21 cellular contexts compared by ENCODE assay signal in the genomic region with DNA sequence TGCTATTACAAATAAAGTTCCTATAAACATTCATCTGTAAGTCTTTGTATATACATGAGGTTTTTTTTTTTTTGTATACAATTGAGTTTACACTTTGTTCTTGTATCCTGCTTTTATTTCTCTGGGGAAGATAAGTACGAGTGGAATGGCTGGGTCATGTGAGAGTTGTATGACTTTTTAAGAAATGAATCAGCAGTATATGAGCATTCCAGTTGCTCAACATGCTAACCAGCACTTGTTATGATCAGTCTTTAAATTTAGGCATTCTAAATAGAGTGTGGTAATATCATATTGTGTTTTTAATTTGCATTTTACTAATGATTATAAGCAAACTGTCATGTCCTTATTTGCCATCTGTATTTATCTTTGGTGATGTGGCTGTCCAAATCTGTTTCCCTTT. TPM values are rescaled to one million over a fixed set of nuclear protein-coding genes. Genes with fewer than 3 reads are reported as not detected.
DNase-seq lines count a peak whose midpoint lies in the region; ATAC-seq and TF ChIP-seq lines count a peak whose summit lies in the region.
"Had no signal": no experiment of that assay in that cellular context is flagged by ENCODE, and none has a peak within 500 bp of the region (broad histone marks: within the 10 kb centered on the region; RNA-seq: fewer than 3 reads in every experiment).

No MANE protein-coding gene starts in this region.

- peaks cover 3% of the 10 kb centered on the region for H3K27me3 Mint-ChIP-seq in nephron progenitor cell (ENCODE audit: low read depth, poor library complexity)
- H3K27me3 Mint-ChIP-seq: CD4-positive, CD25-positive, alpha-beta regulatory T cell; natural killer cell treated with Interleukin-12 subunit alpha and Interleukin-12 subunit beta and Interleukin-15 and Interleukin-18, amount 100 ng/mL, for 72 hours had no signal

- no peak for ATAC-seq in stimulated activated effector memory CD8-positive, alpha-beta T cell treated with anti-CD3 and anti-CD28 coated beads, Interleukin-12 subunit alpha, Interleukin-12 subunit beta, amount 100 ng/mL, for 72 hours
- ATAC-seq: gastroesophageal sphincter; natural killer cell treated with Interleukin-12 subunit alpha and Interleukin-12 subunit beta and Interleukin-15 and Interleukin-18, amount 100 ng/mL, for 72 hours; sciatic nerve had no signal

- H3K4me1 Mint-ChIP-seq in stimulated activated effector memory CD8-positive, alpha-beta T cell treated with anti-CD3 and anti-CD28 coated beads, Interleukin-12 subunit alpha, Interleukin-12 subunit beta, amount 100 ng/mL, for 72 hours, result peaks cover 19% of the 10 kb centered on the region
- H3K4me1 Mint-ChIP-seq in nephron progenitor cell, result no peaks in the 10 kb centered on the region
- H3K4me1 Mint-ChIP-seq: endodermal cell had no signal

- DNase-seq in A172 (ENCODE audit: low spot score), result peak; percentile 19
- peak; percentile 25 for DNase-seq in HS-5 (ENCODE audit: low read depth)
- DNase-seq in astrocyte of the spinal cord (ENCODE audit: low read depth, low spot score), result peak; percentile 22
- peak; percentile 74 for DNase-seq in fibroblast of pulmonary artery (ENCODE audit: low read depth)
- DNase-seq in stimulated activated effector memory CD8-positive, alpha-beta T cell treated with anti-CD3 and anti-CD28 coated beads, Interleukin-12 subunit alpha, Interleukin-12 subunit beta, amount 100 ng/mL, for 72 hours (ENCODE audit: low spot score in 2 of 2), result no peak
- no peak for DNase-seq in NCI-H524 (lab: John Stamatoyannopoulos, UW)
- DNase-seq in nephron progenitor cell, result no peak
- DNase-seq in NOMO-1 (lab: John Stamatoyannopoulos, UW; ENCODE audit: unreplicated experiment in 2 of 2), result no peak
- DNase-seq: activated CD4-positive, alpha-beta T cell treated with anti-CD3 and anti-CD28 coated beads, Interleukin-2, amount 50 U/mL, for 1 hour; activated CD8-positive, alpha-beta memory T cell treated with anti-CD3 and anti-CD28 coated beads, Interleukin-2, amount 50 U/mL, for 48 hours; activated gamma-delta T cell treated with Interleukin-2 at 50 U/mL for 16 hours; amygdala; CD4-positive, CD25-positive, alpha-beta regulatory T cell; colonic mucosa; DMS53; endodermal cell; stimulated activated naive CD4-positive, alpha-beta T cell had no signal

- H3K4me3 ChIP-seq in astrocyte of the spinal cord (ENCODE audit: low read depth, low read length) (no peak overlapping the region), fibroblast of pulmonary artery (replicated peaks; ENCODE audit: low read depth, low read length) (no peak overlapping the region)
- H3K4me3 ChIP-seq: colonic mucosa, gastroesophageal sphincter had no signal

- H3K27ac Mint-ChIP-seq in stimulated activated effector memory CD8-positive, alpha-beta T cell treated with anti-CD3 and anti-CD28 coated beads, Interleukin-12 subunit alpha, Interleukin-12 subunit beta, amount 100 ng/mL, for 72 hours, result no peak overlapping the region
- H3K27ac Mint-ChIP-seq in nephron progenitor cell, result no peak overlapping the region
- H3K27ac Mint-ChIP-seq: CD4-positive, CD25-positive, alpha-beta regulatory T cell; endodermal cell; mesothelial cell of epicardium had no signal

- H3K9me3 Mint-ChIP-seq in stimulated activated effector memory CD8-positive, alpha-beta T cell treated with anti-CD3 and anti-CD28 coated beads, Interleukin-12 subunit alpha, Interleukin-12 subunit beta, amount 100 ng/mL, for 72 hours, result no peaks in the 10 kb centered on the region
- H3K9me3 Mint-ChIP-seq in nephron progenitor cell, result no peaks in the 10 kb centered on the region
- H3K9me3 Mint-ChIP-seq: CD4-positive, CD25-positive, alpha-beta regulatory T cell; endodermal cell; natural killer cell treated with Interleukin-12 subunit alpha and Interleukin-12 subunit beta and Interleukin-15 and Interleukin-18, amount 100 ng/mL, for 72 hours had no signal

- TF ChIP-seq CTCF in astrocyte of the spinal cord (IDR thresholded peaks at IDR 0.05; ENCODE audit: low read depth, low read length) (no peak), fibroblast of pulmonary artery (IDR thresholded peaks at IDR 0.05; ENCODE audit: low read length, missing control alignments) (no peak), nephron progenitor cell (IDR thresholded peaks at IDR 0.05) (no peak)

- no peak overlapping the region for H3K4me3 Mint-ChIP-seq in stimulated activated effector memory CD8-positive, alpha-beta T cell treated with anti-CD3 and anti-CD28 coated beads, Interleukin-12 subunit alpha, Interleukin-12 subunit beta, amount 100 ng/mL, for 72 hours
- no peak overlapping the region for H3K4me3 Mint-ChIP-seq in nephron progenitor cell
- H3K4me3 Mint-ChIP-seq: CD4-positive, CD25-positive, alpha-beta regulatory T cell; endodermal cell; mesothelial cell of epicardium; natural killer cell treated with Interleukin-12 subunit alpha and Interleukin-12 subunit beta and Interleukin-15 and Interleukin-18, amount 100 ng/mL, for 72 hours had no signal

- H3K36me3 Mint-ChIP-seq in stimulated activated effector memory CD8-positive, alpha-beta T cell treated with anti-CD3 and anti-CD28 coated beads, Interleukin-12 subunit alpha, Interleukin-12 subunit beta, amount 100 ng/mL, for 72 hours, result no peaks in the 10 kb centered on the region
- no peaks in the 10 kb centered on the region for H3K36me3 Mint-ChIP-seq in nephron progenitor cell (ENCODE audit: low read depth)
- H3K36me3 Mint-ChIP-seq: mesothelial cell of epicardium had no signal

- in situ Hi-C loops in astrocyte of the spinal cord (cut with HindIII; ENCODE audit: low sequenced_read_pairs), result no loop called here

RNA-seq across cellular contexts. Expression of gene AMIGO2, which starts 44.7 kb away (rescaled TPM):
- 229 and 279 TPM in 2 replicates for total RNA-seq in A172 (2014; rRNA removed; shearing (Covaris generic))

RNA-seq across cellular contexts. Expression of gene PCED1B, which starts 45.0 kb away (rescaled TPM):
- total RNA-seq in A172 (2014; rRNA removed; shearing (Covaris generic)), result 0.34 and 0.52 TPM in 2 replicates

Comparison
In these comparisons a context has a peak if more than half of its experiments do, and no peak if none do; other contexts are left out.
1. DNase-seq: peak in A172 (single experiment), HS-5 (single experiment), astrocyte of the spinal cord (single experiment) and fibroblast of pulmonary artery (single experiment); none in stimulated activated effector memory CD8-positive, alpha-beta T cell treated with anti-CD3 and anti-CD28 coated beads, Interleukin-12 subunit alpha, Interleukin-12 subunit beta, amount 100 ng/mL, for 72 hours (0 of 2), NCI-H524 (0 of 2), nephron progenitor cell (single experiment) and NOMO-1 (0 of 2).